11 cellular contexts compared by ENCODE assay signal in the genomic region with DNA sequence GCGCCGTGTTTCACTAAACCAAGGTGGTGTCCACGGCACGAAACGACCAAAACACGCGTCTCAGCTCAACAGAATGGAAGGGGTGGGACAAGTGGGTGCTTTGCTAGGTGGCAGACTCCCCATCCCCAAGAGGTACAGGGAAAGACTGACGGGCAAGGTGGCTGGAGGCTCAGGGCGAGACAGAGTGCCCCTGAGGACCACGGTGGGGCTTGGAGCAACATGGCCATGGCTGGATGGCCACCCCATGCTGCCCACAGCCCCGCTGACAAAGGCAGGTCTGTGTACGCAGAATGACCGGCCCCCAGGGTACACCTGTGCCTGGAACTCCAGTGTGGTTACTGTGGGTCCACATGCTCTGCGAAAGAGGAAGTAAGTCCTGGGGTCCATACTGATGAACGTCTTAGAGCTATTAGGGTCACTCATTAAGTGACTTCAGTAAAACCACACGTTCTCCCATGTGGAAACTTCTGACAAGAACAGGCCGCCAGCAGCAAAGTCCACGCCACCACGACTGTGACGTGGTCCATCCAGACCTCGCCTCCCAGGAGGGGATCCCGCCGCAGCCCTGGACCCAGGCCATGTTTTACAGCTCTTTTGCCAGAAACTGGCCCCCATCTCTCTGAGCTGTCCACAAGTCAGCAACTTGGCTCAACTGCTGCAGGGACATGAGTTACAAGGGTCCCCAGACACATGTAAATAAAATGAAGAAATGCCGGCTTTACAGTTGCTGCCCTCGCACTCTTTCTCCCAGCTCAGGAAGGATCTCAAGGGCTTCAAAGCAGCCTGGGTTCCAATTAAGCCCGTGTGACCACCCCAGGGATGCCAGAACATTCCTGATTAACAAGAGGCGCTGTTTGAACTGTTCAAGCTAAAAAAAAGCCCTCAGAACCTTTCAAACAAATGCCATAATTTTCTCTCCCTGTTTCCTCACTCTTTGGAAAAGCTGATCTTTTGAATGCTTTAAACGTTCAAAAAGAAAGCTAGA.
DNase-seq lines count a peak whose midpoint lies in the region; ATAC-seq and TF ChIP-seq lines count a peak whose summit lies in the region.
"Had no signal": no experiment of that assay in that cellular context is flagged by ENCODE, and none has a peak within 500 bp of the region (broad histone marks: within the 10 kb centered on the region; RNA-seq: fewer than 3 reads in every experiment).

No MANE protein-coding gene starts in this region.

- H3K36me3 Mint-ChIP-seq in neural progenitor cell, result peaks cover 16% of the 10 kb centered on the region

- TF ChIP-seq CTCF in neural progenitor cell (IDR thresholded peaks at IDR 0.05), result no peak

- H3K27me3 Mint-ChIP-seq in neural progenitor cell (ENCODE audit: insufficient read depth, low read depth), result peaks cover 7% of the 10 kb centered on the region

- H3K4me3 ChIP-seq in neural progenitor cell, result no peak overlapping the region
- H3K4me3 ChIP-seq in MG63, result no peak overlapping the region
- H3K4me3 ChIP-seq: esophagus squamous epithelium, SK-N-MC had no signal

- H3K27ac Mint-ChIP-seq in neural progenitor cell, result no peak overlapping the region
- H3K27ac Mint-ChIP-seq: activated T-helper 2 cell treated with anti-CD3 and anti-CD28 coated beads, Interferon-gamma antibody, Interleukin-2, Interleukin-4, amounts not matched to agents 10 μg/mL and 5 μg/mL and 100 μg/mL, durations not matched to agents 14 hours and 24 hours and 36 hours had no signal

- H3K27ac ChIP-seq in layer of hippocampus (ENCODE audit: low read depth, low read length), result peak overlapping the region; percentile 73
- no peak overlapping the region for H3K27ac ChIP-seq in neural progenitor cell
- H3K27ac ChIP-seq: SK-N-MC had no signal

- ATAC-seq in GM18505 (IDR thresholded peaks at IDR 0.05; ENCODE audit: unreplicated experiment) (peak; percentile 93), GM21528 (IDR thresholded peaks at IDR 0.05; ENCODE audit: low FRiP score, unreplicated experiment) (peak; percentile 80), HG03457 (IDR thresholded peaks at IDR 0.05; ENCODE audit: unreplicated experiment) (peak; percentile 68)

- H3K9me3 Mint-ChIP-seq in neural progenitor cell, result peaks cover 2% of the 10 kb centered on the region
- H3K9me3 Mint-ChIP-seq: activated T-helper 2 cell treated with anti-CD3 and anti-CD28 coated beads, Interferon-gamma antibody, Interleukin-2, Interleukin-4, amounts not matched to agents 10 μg/mL and 5 μg/mL and 100 μg/mL, durations not matched to agents 14 hours and 24 hours and 36 hours had no signal

- H3K36me3 ChIP-seq in neural progenitor cell, result no peaks in the 10 kb centered on the region
- H3K36me3 ChIP-seq in MG63, result no peaks in the 10 kb centered on the region

- TF ChIP-seq POLR2A in GM18505 (IDR thresholded peaks at IDR 0.05; ENCODE audit: borderline replicate concordance, extremely low read depth, insufficient read depth, insufficient read length), result no peak

- no peak overlapping the region for H2AFZ ChIP-seq in neural progenitor cell (replicated peaks)

- H3K4me1 ChIP-seq in neural progenitor cell, result peaks cover 30% of the 10 kb centered on the region

- H3K27me3 ChIP-seq in layer of hippocampus (ENCODE audit: control insufficient read depth, insufficient read depth, low read length) (no peaks in the 10 kb centered on the region), neural progenitor cell (no peaks in the 10 kb centered on the region), MG63 (no peaks in the 10 kb centered on the region)
- H3K27me3 ChIP-seq: esophagus squamous epithelium had no signal

- peaks cover 57% of the 10 kb centered on the region for H3K4me1 Mint-ChIP-seq in neural progenitor cell

- H3K9me3 ChIP-seq in neural progenitor cell (ENCODE audit: low read depth), result no peaks in the 10 kb centered on the region
- no peaks in the 10 kb centered on the region for H3K9me3 ChIP-seq in MG63
- H3K9me3 ChIP-seq: esophagus squamous epithelium had no signal

- H3F3A ChIP-seq in neural progenitor cell (ENCODE audit: low read depth), result peaks cover 18% of the 10 kb centered on the region

- no peaks in the 10 kb centered on the region for H3K79me2 ChIP-seq in neural progenitor cell (ENCODE audit: low read depth)

- DNase-seq in NCI-H2107 treated with DMSO at 0.1 percent for 48 hours (lab: John Stamatoyannopoulos, UW; ENCODE audit: unreplicated experiment) (no peak), neural progenitor cell (ENCODE audit: low spot score) (no peak), MG63 (no peak)
- no peak for DNase-seq in activated effector memory CD4-positive, alpha-beta T cell treated with Interleukin-2 at 50 U/mL for 16 hours
- DNase-seq: esophagus squamous epithelium had no signal

- H3K4me3 Mint-ChIP-seq in neural progenitor cell, result no peak overlapping the region

- no peaks in the 10 kb centered on the region for H4K20me1 ChIP-seq in neural progenitor cell (ENCODE audit: low read depth)

- H3K4me2 ChIP-seq in neural progenitor cell, result no peak overlapping the region

- no peak overlapping the region for H3K9ac ChIP-seq in neural progenitor cell
